ENCODE assay signal across 17 cellular contexts in the genomic region with DNA sequence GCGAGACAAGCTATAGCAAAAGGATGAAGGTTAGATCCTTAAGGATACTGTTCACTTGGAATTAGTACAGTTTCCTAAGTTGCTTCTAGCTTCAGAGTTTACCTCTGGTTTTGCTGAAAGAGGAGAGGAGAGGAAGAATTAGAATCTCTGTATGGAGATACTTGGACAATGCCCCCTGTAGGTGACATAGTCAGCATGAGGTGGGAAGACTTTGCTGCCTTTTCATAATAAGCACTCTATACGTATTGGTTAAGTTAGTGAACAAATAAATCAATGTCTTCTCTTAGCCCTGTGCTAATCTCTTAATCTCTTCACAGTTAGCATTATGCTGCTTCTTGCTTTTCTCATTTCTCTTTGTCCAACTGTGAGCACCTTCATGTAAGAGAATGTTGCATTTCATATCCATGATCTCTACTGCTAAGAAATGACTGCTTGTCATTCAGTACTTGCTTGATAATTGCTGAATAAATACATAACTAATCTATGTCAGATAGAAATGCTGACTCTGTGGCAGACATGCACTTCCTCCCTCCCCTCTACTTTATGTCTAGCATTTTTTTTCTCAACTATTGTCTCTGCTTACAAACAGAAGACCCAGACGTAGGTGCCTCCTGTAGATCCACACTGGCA.
A peak's percentile ranks its signal among the peaks of the same experiment; 100 is the strongest.
DNase-seq lines count a peak whose midpoint lies in the region; ATAC-seq and TF ChIP-seq lines count a peak whose summit lies in the region.
"Had no signal": no experiment of that assay in that cellular context is flagged by ENCODE, and none has a peak within 500 bp of the region (broad histone marks: within the 10 kb centered on the region; RNA-seq: fewer than 3 reads in every experiment).

No MANE protein-coding gene starts in this region.

- H3K79me1 ChIP-seq in H9 (ENCODE audit: insufficient read depth, low read depth, low read length, poor library complexity, severe bottlenecking) = no peaks in the 10 kb centered on the region

- TF ChIP-seq CTCF in H9 (conservative IDR thresholded peaks at IDR 0.05) (peak; percentile 32; the same call in 2 of the 3 replicates), WTC11 (IDR thresholded peaks at IDR 0.05) (no peak), neural progenitor cell (IDR thresholded peaks at IDR 0.05) (peak; percentile 18), psoas muscle (IDR thresholded peaks at IDR 0.05) (no peak)

- H3K27me3 Mint-ChIP-seq in H9 (ENCODE audit: low read depth) = no peaks in the 10 kb centered on the region
- no peaks in the 10 kb centered on the region for H3K27me3 Mint-ChIP-seq in WTC11 (ENCODE audit: low read depth)
- H3K27me3 Mint-ChIP-seq in neural progenitor cell (ENCODE audit: insufficient read depth, low read depth) = no peaks in the 10 kb centered on the region
- H3K27me3 Mint-ChIP-seq: CD4-positive, CD25-positive, alpha-beta regulatory T cell; CD8-positive, alpha-beta memory T cell; IgD-negative memory B cell had no signal

- H3K9me3 Mint-ChIP-seq in H9 (no peaks in the 10 kb centered on the region), WTC11 (no peaks in the 10 kb centered on the region), neural progenitor cell (peaks cover 2% of the 10 kb centered on the region)

- no peak overlapping the region for H2AK5ac ChIP-seq in H9 (ENCODE audit: insufficient read length, low read length)

- H3K14ac ChIP-seq in H9 (ENCODE audit: insufficient read depth, low read length) = no peak overlapping the region

- H3K79me2 ChIP-seq in H9 (ENCODE audit: insufficient read depth, low read length) = no peaks in the 10 kb centered on the region
- H3K79me2 ChIP-seq in neural progenitor cell (ENCODE audit: low read depth) = no peaks in the 10 kb centered on the region

- no peaks in the 10 kb centered on the region for H3K23me2 ChIP-seq in H9 (ENCODE audit: insufficient read length, low read depth, low read length, poor library complexity, severe bottlenecking)

- POLR2A ChIA-PET in WTC11 (lab: Charles Lee) = no interaction called here

- ATAC-seq in WTC11 (peak; percentile 39; the same call in 1 of the 2 replicates), psoas muscle (no peak)
- ATAC-seq: HepG2 had no signal

- H3K9me3 ChIP-seq in H9 (ENCODE audit: control insufficient read depth, low read depth, low read length) = no peaks in the 10 kb centered on the region
- no peaks in the 10 kb centered on the region for H3K9me3 ChIP-seq in neural progenitor cell (ENCODE audit: low read depth)
- H3K9me3 ChIP-seq in psoas muscle = no peaks in the 10 kb centered on the region
- H3K9me3 ChIP-seq: BE2C had no signal

- no peak overlapping the region for H2BK15ac ChIP-seq in H9 (ENCODE audit: low read depth, low read length)

- H4K20me1 ChIP-seq in H9 (ENCODE audit: control insufficient read depth, insufficient read depth, insufficient read length) (no peaks in the 10 kb centered on the region), neural progenitor cell (ENCODE audit: low read depth) (no peaks in the 10 kb centered on the region)

- DNase-seq in H9 = no peak
- peak; percentile 19 for DNase-seq in NCI-H69 (lab: John Stamatoyannopoulos, UW)
- DNase-seq in WTC11 (ENCODE audit: low spot score) = no peak
- DNase-seq in neural progenitor cell (ENCODE audit: low spot score) = no peak
- no peak for DNase-seq in psoas muscle
- no peak for DNase-seq in NCI-H526 (lab: John Stamatoyannopoulos, UW)
- DNase-seq in stimulated activated naive CD4-positive, alpha-beta T cell (lab: John Stamatoyannopoulos, UW) = no peak
- DNase-seq: ACHN; BE2C; C1 segment of cervical spinal cord; CD4-positive, CD25-positive, alpha-beta regulatory T cell; CD8-positive, alpha-beta memory T cell; COR-L47; GOT3; H7 had no signal

- H3K27me3 ChIP-seq in H9 (ENCODE audit: insufficient read depth, low read length) (no peaks in the 10 kb centered on the region), neural progenitor cell (no peaks in the 10 kb centered on the region), psoas muscle (ENCODE audit: insufficient read depth in 3 of 3, low read length in 2 of 3) (no peaks in the 10 kb centered on the region)
- H3K27me3 ChIP-seq: BE2C had no signal

- no peak overlapping the region for H3K23ac ChIP-seq in H9 (ENCODE audit: insufficient read length, low read depth, low read length)

- H2BK120ac ChIP-seq in H9 (ENCODE audit: low read depth, low read length, poor library complexity, severe bottlenecking) = no peak overlapping the region

- H3T11ph ChIP-seq in H9 (ENCODE audit: low read length) = no peak overlapping the region

- H3K27ac ChIP-seq in H9 (ENCODE audit: insufficient read length, low read depth, low read length) (no peak overlapping the region), neural progenitor cell (no peak overlapping the region), psoas muscle (no peak overlapping the region)

- no peak overlapping the region for H4K5ac ChIP-seq in H9 (ENCODE audit: insufficient read length, low read depth, low read length)

- H2BK20ac ChIP-seq in H9 (ENCODE audit: low read depth, low read length, poor library complexity, severe bottlenecking) = no peak overlapping the region

- intact Hi-C loops in psoas muscle (cut with DNase I) = no loop called here

- no peak overlapping the region for H3K4me3 ChIP-seq in neural progenitor cell
- H3K4me3 ChIP-seq in psoas muscle = no peak overlapping the region

- H3K4me2 ChIP-seq in H9 (ENCODE audit: insufficient read depth, insufficient read length, low read length) (no peak overlapping the region), neural progenitor cell (no peak overlapping the region)

- H3K4me1 Mint-ChIP-seq in H9 (no peaks in the 10 kb centered on the region), WTC11 (0 out of 2 replicates have a peak, but pooled peaks cover 2% of the 10 kb centered on the region), neural progenitor cell (peaks cover 9% of the 10 kb centered on the region)
- H3K4me1 Mint-ChIP-seq: CD4-positive, CD25-positive, alpha-beta regulatory T cell; CD8-positive, alpha-beta memory T cell; IgD-negative memory B cell had no signal

- CTCF ChIA-PET in WTC11 (lab: Charles Lee) = interaction anchor here (0.6 to 1.2 kb wide), 2 partner anchors 17 to 84 kb away, joined by 3 to 6 read pairs; no protein-coding TSS in a partner anchor

- H3K4ac ChIP-seq in H9 (ENCODE audit: low read depth, low read length) = no peak overlapping the region

- WGBS in H9 (ENCODE audit: extremely low coverage, insufficient read length, low lambda C conversion rate) = no CpG with 5 or more reads among the region's 3 CpGs
- WGBS in psoas muscle, 3 donors = 71 to 80% (median 78%) methylated on average over 3 of the region's 3 CpGs

- H3K4me3 Mint-ChIP-seq in H9 (no peak overlapping the region), WTC11 (no peak overlapping the region), neural progenitor cell (no peak overlapping the region)
- H3K4me3 Mint-ChIP-seq: CD8-positive, alpha-beta memory T cell; IgD-negative memory B cell had no signal

- no peak overlapping the region for H4K8ac ChIP-seq in H9 (replicated peaks; ENCODE audit: insufficient read length, low read depth, low read length)

- no peak overlapping the region for H3K18ac ChIP-seq in H9 (ENCODE audit: insufficient read length, low read depth, low read length)

- no peak overlapping the region for H3K56ac ChIP-seq in H9 (ENCODE audit: insufficient read length, low read depth, low read length)

- H3K4me1 ChIP-seq in H9 (ENCODE audit: insufficient read depth, low read length) (no peaks in the 10 kb centered on the region), neural progenitor cell (no peaks in the 10 kb centered on the region), psoas muscle (no peaks in the 10 kb centered on the region)
- H3K4me1 ChIP-seq: BE2C had no signal

- H3F3A ChIP-seq in neural progenitor cell (ENCODE audit: low read depth) = no peaks in the 10 kb centered on the region

- H2AFZ ChIP-seq in H9 (ENCODE audit: low read length) (no peak overlapping the region), neural progenitor cell (replicated peaks) (no peak overlapping the region)

- H3K9ac ChIP-seq in H9 (ENCODE audit: extremely low read depth, insufficient read length, low read length) (no peak overlapping the region), neural progenitor cell (no peak overlapping the region)

- no peak overlapping the region for H2BK5ac ChIP-seq in H9 (ENCODE audit: insufficient read length, low read length)

- no peaks in the 10 kb centered on the region for H3K36me3 ChIP-seq in neural progenitor cell
- no peaks in the 10 kb centered on the region for H3K36me3 ChIP-seq in psoas muscle (ENCODE audit: insufficient read depth in 1 of 2, low read depth in 1 of 2)
- H3K36me3 ChIP-seq: BE2C had no signal

- H3K27ac Mint-ChIP-seq in H9 = no peak overlapping the region
- no peak overlapping the region for H3K27ac Mint-ChIP-seq in WTC11
- H3K27ac Mint-ChIP-seq in neural progenitor cell = no peak overlapping the region
- H3K27ac Mint-ChIP-seq: CD8-positive, alpha-beta memory T cell; IgD-negative memory B cell had no signal

- H2BK12ac ChIP-seq in H9 (ENCODE audit: insufficient read length, low read depth, low read length) = no peak overlapping the region

- H4K91ac ChIP-seq in H9 (ENCODE audit: insufficient read length, low read depth, low read length) = no peak overlapping the region

- no peaks in the 10 kb centered on the region for H3K36me3 Mint-ChIP-seq in H9 (ENCODE audit: insufficient read depth in 1 of 3, low read depth in 3 of 3)
- H3K36me3 Mint-ChIP-seq in WTC11 = no peaks in the 10 kb centered on the region
- H3K36me3 Mint-ChIP-seq in neural progenitor cell = no peaks in the 10 kb centered on the region
- H3K36me3 Mint-ChIP-seq: CD4-positive, CD25-positive, alpha-beta regulatory T cell; CD8-positive, alpha-beta memory T cell; IgD-negative memory B cell had no signal

TF ChIP-seq in WTC11, 78 proteins besides CTCF, POLR2A, EP300 and RAD21 (continues in another document):
- TF ChIP-seq, protein P1, sequence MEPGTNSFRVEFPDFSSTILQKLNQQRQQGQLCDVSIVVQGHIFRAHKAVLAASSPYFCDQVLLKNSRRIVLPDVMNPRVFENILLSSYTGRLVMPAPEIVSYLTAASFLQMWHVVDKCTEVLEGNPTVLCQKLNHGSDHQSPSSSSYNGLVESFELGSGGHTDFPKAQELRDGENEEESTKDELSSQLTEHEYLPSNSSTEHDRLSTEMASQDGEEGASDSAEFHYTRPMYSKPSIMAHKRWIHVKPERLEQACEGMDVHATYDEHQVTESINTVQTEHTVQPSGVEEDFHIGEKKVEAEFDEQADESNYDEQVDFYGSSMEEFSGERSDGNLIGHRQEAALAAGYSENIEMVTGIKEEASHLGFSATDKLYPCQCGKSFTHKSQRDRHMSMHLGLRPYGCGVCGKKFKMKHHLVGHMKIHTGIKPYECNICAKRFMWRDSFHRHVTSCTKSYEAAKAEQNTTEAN (CRISPR knock-in tag; IDR thresholded peaks at IDR 0.05) = no peak
- TF ChIP-seq ESRRA (CRISPR knock-in tag; IDR thresholded peaks at IDR 0.05; ENCODE audit: borderline replicate concordance) = no peak

Comparison
In these comparisons a context has a peak if more than half of its experiments do, and no peak if none do; other contexts are left out.
1. CTCF ChIP-seq: peak in H9 (single experiment) and neural progenitor cell (single experiment); none in WTC11 (single experiment) and psoas muscle (single experiment).